ENCODE assay signal across 16 cellular contexts in genomic region chr2:63053235-63053888, GRCh38. TPM values are rescaled to one million over a fixed set of nuclear protein-coding genes. Genes with fewer than 3 reads are reported as not detected.
DNase-seq lines count a peak whose midpoint lies in the region; ATAC-seq and TF ChIP-seq lines count a peak whose summit lies in the region.
"Had no signal": no experiment of that assay in that cellular context is flagged by ENCODE, and none has a peak within 500 bp of the region (broad histone marks: within the 10 kb centered on the region; RNA-seq: fewer than 3 reads in every experiment).

No MANE protein-coding gene starts in this region.

- H3K4me1 ChIP-seq in right cardiac atrium (ENCODE audit: control insufficient read depth, insufficient read depth, low read length) (peaks cover 9% of the 10 kb centered on the region), heart right ventricle (peaks cover 14 to 80% (median 75%) of the 10 kb centered on the region in 9 donors)

- H3K9me3 ChIP-seq in right cardiac atrium (ENCODE audit: control insufficient read depth, low read length) (no peaks in the 10 kb centered on the region), heart right ventricle (no peaks in the 10 kb centered on the region)

- CTCF ChIA-PET in activated CD8-positive, alpha-beta memory T cell treated with anti-CD3 and anti-CD28 coated beads, Interleukin-2, amount 10 ng/mL, durations not matched to agents 7 days and 5 days (lab: Charles Lee) = interaction anchor here (0.5 to 1.0 kb wide), 2 partner anchors 42 to 596 kb away, joined by 3 to 4 read pairs; no protein-coding TSS in a partner anchor

- peaks cover 11% of the 10 kb centered on the region for H3K36me3 Mint-ChIP-seq in activated T-helper 17 cell treated with anti-CD3 and anti-CD28 coated beads, Interleukin-2, amount 50 U/mL, for 72 hours (ENCODE audit: low read depth)
- peaks cover 2% of the 10 kb centered on the region for H3K36me3 Mint-ChIP-seq in activated CD8-positive, alpha-beta memory T cell treated with anti-CD3 and anti-CD28 coated beads, Interleukin-2, amount 10 ng/mL, durations not matched to agents 7 days and 5 days

- H3K4me3 Mint-ChIP-seq in activated T-helper 17 cell treated with anti-CD3 and anti-CD28 coated beads, Interleukin-2, amount 50 U/mL, for 72 hours = peak overlapping the region; percentile 52
- no peak overlapping the region for H3K4me3 Mint-ChIP-seq in activated CD8-positive, alpha-beta memory T cell treated with anti-CD3 and anti-CD28 coated beads, Interleukin-2, amount 10 ng/mL, durations not matched to agents 7 days and 5 days

- TF ChIP-seq CTCF in heart right ventricle (IDR thresholded peaks at IDR 0.05) = no peak

- 50% methylated on average over 31 of the region's 31 CpGs for WGBS in right cardiac atrium
- 44 to 45% methylated on average over 31 of the region's 31 CpGs for whole genome bisulfite sequencing in heart right ventricle, 2 donors

- H3K4me1 Mint-ChIP-seq in activated T-helper 17 cell treated with anti-CD3 and anti-CD28 coated beads, Interleukin-2, amount 50 U/mL, for 72 hours = peaks cover 30% of the 10 kb centered on the region
- peaks cover 65% of the 10 kb centered on the region for H3K4me1 Mint-ChIP-seq in activated CD8-positive, alpha-beta memory T cell treated with anti-CD3 and anti-CD28 coated beads, Interleukin-2, amount 10 ng/mL, durations not matched to agents 7 days and 5 days

- ATAC-seq in right cardiac atrium (no peak), heart right ventricle (no peak)
- no peak for ATAC-seq in activated T-helper 17 cell treated with anti-CD3 and anti-CD28 coated beads, Interleukin-2, amount 50 U/mL, for 72 hours (replicated peaks)
- ATAC-seq in activated CD8-positive, alpha-beta memory T cell treated with anti-CD3 and anti-CD28 coated beads, Interleukin-2, amount 10 ng/mL, durations not matched to agents 7 days and 5 days = no peak
- ATAC-seq: K562 had no signal

- H3K9me3 Mint-ChIP-seq in activated T-helper 17 cell treated with anti-CD3 and anti-CD28 coated beads, Interleukin-2, amount 50 U/mL, for 72 hours = no peaks in the 10 kb centered on the region
- no peaks in the 10 kb centered on the region for H3K9me3 Mint-ChIP-seq in activated CD8-positive, alpha-beta memory T cell treated with anti-CD3 and anti-CD28 coated beads, Interleukin-2, amount 10 ng/mL, durations not matched to agents 7 days and 5 days (ENCODE audit: low read depth)

- intact Hi-C loops in right cardiac atrium (cut with DNase I) = no loop called here
- intact Hi-C loops in heart right ventricle (cut with DNase I) = no loop called here
- intact Hi-C loops in head of caudate nucleus (cut with DNase I) = no loop called here

- H3K27ac ChIP-seq in right cardiac atrium (ENCODE audit: low read length) (no peak overlapping the region), heart right ventricle (no peak overlapping the region), temporal lobe (ENCODE audit: low read depth, low read length) (peak overlapping the region; percentile 3)

- H3K27me3 ChIP-seq in right cardiac atrium (ENCODE audit: control insufficient read depth, insufficient read depth) (no peaks in the 10 kb centered on the region), heart right ventricle (peaks cover 70 to 100% (median 100%) of the 10 kb centered on the region in 7 donors)

- peak in 1 of 3 donors; percentile 30 for DNase-seq in right cardiac atrium
- no peak for DNase-seq in heart right ventricle
- peak; percentile 17 for DNase-seq in left kidney (ENCODE audit: low read depth, low spot score)
- DNase-seq in head of caudate nucleus = no peak
- DNase-seq in activated CD8-positive, alpha-beta memory T cell treated with anti-CD3 and anti-CD28 coated beads, Interleukin-2, amount 10 ng/mL, durations not matched to agents 7 days and 5 days = no peak
- DNase-seq in LoVo (ENCODE audit: low spot score) = no peak
- DNase-seq: activated gamma-delta T cell treated with Interleukin-2 at 50 U/mL for 16 hours; cerebellar nuclear complex; HFFc6; NCI-H1694; SHP77 treated with DMSO at 0.1 percent for 48 hours; stimulated activated naive CD4-positive, alpha-beta T cell had no signal

- H3K4me3 ChIP-seq in right cardiac atrium (ENCODE audit: low read length) = peak overlapping the region; percentile 27
- H3K4me3 ChIP-seq in heart right ventricle = no peak overlapping the region
- H3K4me3 ChIP-seq: K562 had no signal

- H3K27ac Mint-ChIP-seq in activated T-helper 17 cell treated with anti-CD3 and anti-CD28 coated beads, Interleukin-2, amount 50 U/mL, for 72 hours = no peak overlapping the region
- no peak overlapping the region for H3K27ac Mint-ChIP-seq in activated CD8-positive, alpha-beta memory T cell treated with anti-CD3 and anti-CD28 coated beads, Interleukin-2, amount 10 ng/mL, durations not matched to agents 7 days and 5 days
- H3K27ac Mint-ChIP-seq: HFFc6 had no signal

- peaks cover 74% of the 10 kb centered on the region for H3K27me3 Mint-ChIP-seq in activated T-helper 17 cell treated with anti-CD3 and anti-CD28 coated beads, Interleukin-2, amount 50 U/mL, for 72 hours
- peaks cover 90% of the 10 kb centered on the region for H3K27me3 Mint-ChIP-seq in activated CD8-positive, alpha-beta memory T cell treated with anti-CD3 and anti-CD28 coated beads, Interleukin-2, amount 10 ng/mL, durations not matched to agents 7 days and 5 days

- no peaks in the 10 kb centered on the region for H3K36me3 ChIP-seq in heart right ventricle

RNA-seq across cellular contexts. Expression of gene OTX1, which starts 2.7 kb away (rescaled TPM):
- not detected for total RNA-seq in right cardiac atrium
- polyA plus RNA-seq in right cardiac atrium = not detected
- total RNA-seq in heart right ventricle = not detected
- polyA plus RNA-seq in heart right ventricle = not detected
- not detected for total RNA-seq in activated T-helper 17 cell treated with anti-CD3 and anti-CD28 coated beads, Interleukin-2, amount 50 U/mL, for 72 hours
- total RNA-seq in temporal lobe = 3.4 TPM
- total RNA-seq in activated CD8-positive, alpha-beta memory T cell treated with anti-CD3 and anti-CD28 coated beads, Interleukin-2, amount 10 ng/mL, durations not matched to agents 7 days and 5 days = under 1 TPM; 0.26 to 0.58 TPM
- total RNA-seq: osteocyte had no signal
